34 cellular contexts compared by ENCODE assay signal in the genomic region with DNA sequence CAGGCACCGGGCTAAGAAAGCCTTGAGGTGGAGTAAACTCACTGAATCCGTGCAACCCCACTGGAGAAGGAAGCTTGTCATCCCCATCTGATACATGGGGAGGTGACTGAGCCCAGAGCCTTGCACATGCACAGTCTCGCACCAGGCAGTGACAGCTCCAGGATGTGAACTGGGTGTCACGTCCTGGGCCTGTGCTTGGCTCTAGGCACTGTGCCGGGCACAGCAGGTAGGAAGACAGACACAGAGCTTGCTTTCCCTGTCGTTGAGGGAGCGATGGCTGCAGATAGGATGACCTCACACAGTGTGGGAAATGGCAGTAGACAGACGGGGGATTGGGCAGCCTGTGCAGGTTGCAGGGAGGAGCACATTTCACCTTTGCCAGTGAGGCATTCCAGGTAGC. TPM values are rescaled to one million over a fixed set of nuclear protein-coding genes. Genes with fewer than 3 reads are reported as not detected.
DNase-seq lines count a peak whose midpoint lies in the region; ATAC-seq and TF ChIP-seq lines count a peak whose summit lies in the region.
"Had no signal": no experiment of that assay in that cellular context is flagged by ENCODE, and none has a peak within 500 bp of the region (broad histone marks: within the 10 kb centered on the region; RNA-seq: fewer than 3 reads in every experiment).

No MANE protein-coding gene starts in this region.

- H3K9me3 ChIP-seq in RWPE2 (ENCODE audit: severe bottlenecking) (no peaks in the 10 kb centered on the region), sigmoid colon (no peaks in the 10 kb centered on the region)
- H3K9me3 ChIP-seq: right lobe of liver, uterus had no signal

- H3K4me1 ChIP-seq in RWPE2 (ENCODE audit: insufficient read depth, poor library complexity, severe bottlenecking) (no peaks in the 10 kb centered on the region), sigmoid colon (peaks cover 0 to 6% (median 0%) of the 10 kb centered on the region in 4 donors), foreskin keratinocyte (no peaks in the 10 kb centered on the region)
- H3K4me1 ChIP-seq: uterus had no signal

- no peaks in the 10 kb centered on the region for H3K36me3 ChIP-seq in RWPE2 (ENCODE audit: low read depth)
- H3K36me3 ChIP-seq in sigmoid colon: no peaks in the 10 kb centered on the region
- H3K36me3 ChIP-seq: right lobe of liver, uterus had no signal

- intact Hi-C loops in sigmoid colon (cut with DNase I): no loop called here

- no peak for TF ChIP-seq POLR2A in sigmoid colon (IDR thresholded peaks at IDR 0.05)

- no peaks in the 10 kb centered on the region for H3K27me3 ChIP-seq in RWPE2 (ENCODE audit: insufficient read depth, poor library complexity, severe bottlenecking)
- H3K27me3 ChIP-seq in sigmoid colon: peaks cover 0 to 24% (median 0%) of the 10 kb centered on the region in 3 donors
- peaks cover 67% of the 10 kb centered on the region for H3K27me3 ChIP-seq in foreskin keratinocyte
- H3K27me3 ChIP-seq: right lobe of liver, uterus had no signal

- H3K4me3 ChIP-seq in RWPE2 (ENCODE audit: severe bottlenecking) (no peak overlapping the region), sigmoid colon (no peak overlapping the region)
- H3K4me3 ChIP-seq: GM23338, right lobe of liver, uterus had no signal

- TF ChIP-seq CTCF in RWPE2 (IDR thresholded peaks at IDR 0.05; ENCODE audit: poor library complexity, severe bottlenecking): no peak
- TF ChIP-seq CTCF in sigmoid colon (IDR thresholded peaks at IDR 0.05): no peak
- TF ChIP-seq CTCF in foreskin keratinocyte (conservative IDR thresholded peaks at IDR 0.05): no peak

- ATAC-seq in RWPE2 (ENCODE audit: low read depth): no peak; the same call in 2 of the 3 replicates
- ATAC-seq in GM18907 (IDR thresholded peaks at IDR 0.05; ENCODE audit: unreplicated experiment): no peak
- ATAC-seq in foreskin keratinocyte: no peak
- ATAC-seq: activated CD4-positive, alpha-beta T cell treated with anti-CD3 and anti-CD28 coated beads for 36 hours; activated T-cell treated with anti-CD3 and anti-CD28 coated beads, Interleukin-2, amount 50 U/mL, for 72 hours; right lobe of liver; SK-N-SH treated with all-trans-retinoic acid at 6 μM for 48 hours; stimulated activated naive B cell treated with anti-CD40 and anti-IgM and Interleukin-4, amounts not matched to agents 10 μg/mL and 1 μg/mL and 100 μg/mL, for 72 hours; T-helper 17 cell had no signal

- TF ChIP-seq EP300 in sigmoid colon (IDR thresholded peaks at IDR 0.05): no peak

- peak; percentile 22 for DNase-seq in activated CD8-positive, alpha-beta memory T cell treated with anti-CD3 and anti-CD28 coated beads, Interleukin-2, amount 50 U/mL, for 48 hours
- no peak for DNase-seq in activated CD8-positive, alpha-beta memory T cell treated with anti-CD3 and anti-CD28 coated beads for 24 hours
- DNase-seq in RWPE2 (ENCODE audit: low spot score) (peak; percentile 22), islet precursor cell (peak; percentile 51), sigmoid colon (peak; percentile 53), NCI-H2171 (lab: John Stamatoyannopoulos, UW) (no peak), foreskin keratinocyte (no peak)
- DNase-seq: activated CD4-positive, alpha-beta T cell treated with anti-CD3 and anti-CD28 coated beads for 36 hours; activated naive CD4-positive, alpha-beta T cell treated with anti-CD3 and anti-CD28 coated beads for 36 hours; activated T-cell treated with anti-CD3 and anti-CD28 coated beads, Interleukin-2, amount 50 U/mL, for 72 hours; amniotic stem cell; CD4-positive, CD25-positive, alpha-beta regulatory T cell; HFFc6; KG1; MM.1S; NCI-H1417; NCI-H2081 treated with DMSO at 0.1 percent for 48 hours; NCI-H345; NCI-H774; stimulated activated CD4-positive, alpha-beta T cell treated with anti-CD3 and anti-CD28 coated beads, Interleukin-15, amount 100 ng/mL, for 24 hours; stimulated activated naive B cell treated with anti-CD40 and anti-IgM and Interleukin-4, amounts not matched to agents 10 μg/mL and 1 μg/mL and 100 μg/mL, for 72 hours; T-helper 17 cell; uterus had no signal

- 65 to 75% methylated on average over 8 of the region's 8 CpGs for WGBS in sigmoid colon, 2 donors

- H3K27ac ChIP-seq in RWPE2 (ENCODE audit: poor library complexity, severe bottlenecking): no peak overlapping the region
- H3K27ac ChIP-seq in sigmoid colon: no peak overlapping the region
- no peak overlapping the region for H3K27ac ChIP-seq in foreskin keratinocyte
- H3K27ac ChIP-seq: parathyroid adenoma, right lobe of liver, RWPE1, uterus had no signal

RNA-seq across cellular contexts. Expression of gene ATP2B2, which starts 12.2 kb away (rescaled TPM):
- total RNA-seq in sigmoid colon (under 1 TPM in 3 of 4 donors, not detected in 1; under 0.01 to 0.83 (median 0.36) TPM), foreskin keratinocyte (not detected in 2 replicates)
- polyA plus RNA-seq in sigmoid colon (under 1 TPM in 1 of 3 donors, not detected in 2; 0.10 TPM), foreskin keratinocyte (not detected in 2 replicates)
- total RNA-seq: activated naive CD4-positive, alpha-beta T cell treated with anti-CD3 and anti-CD28 coated beads for 36 hours; activated T-cell treated with anti-CD3 and anti-CD28 coated beads, Interleukin-2, amount 50 U/mL, for 72 hours; bronchial epithelial cell; CD4-positive, CD25-positive, alpha-beta regulatory T cell; Daoy; dermis microvascular lymphatic vessel endothelial cell; fibroblast of lung; HFFc6; mononuclear cell; T-helper 17 cell had no signal
- polyA plus RNA-seq: fibroblast of lung had no signal

Comparison
In these comparisons a context has a peak if more than half of its experiments do, and no peak if none do; other contexts are left out.
1. DNase-seq: peak in activated CD8-positive, alpha-beta memory T cell treated with anti-CD3 and anti-CD28 coated beads, Interleukin-2, amount 50 U/mL, for 48 hours (single experiment), RWPE2 (single experiment), islet precursor cell (single experiment) and sigmoid colon (single experiment); none in activated CD8-positive, alpha-beta memory T cell treated with anti-CD3 and anti-CD28 coated beads for 24 hours (single experiment), NCI-H2171 (single experiment) and foreskin keratinocyte (0 of 2).